ENCODE assay signal across 17 cellular contexts in the genomic region with DNA sequence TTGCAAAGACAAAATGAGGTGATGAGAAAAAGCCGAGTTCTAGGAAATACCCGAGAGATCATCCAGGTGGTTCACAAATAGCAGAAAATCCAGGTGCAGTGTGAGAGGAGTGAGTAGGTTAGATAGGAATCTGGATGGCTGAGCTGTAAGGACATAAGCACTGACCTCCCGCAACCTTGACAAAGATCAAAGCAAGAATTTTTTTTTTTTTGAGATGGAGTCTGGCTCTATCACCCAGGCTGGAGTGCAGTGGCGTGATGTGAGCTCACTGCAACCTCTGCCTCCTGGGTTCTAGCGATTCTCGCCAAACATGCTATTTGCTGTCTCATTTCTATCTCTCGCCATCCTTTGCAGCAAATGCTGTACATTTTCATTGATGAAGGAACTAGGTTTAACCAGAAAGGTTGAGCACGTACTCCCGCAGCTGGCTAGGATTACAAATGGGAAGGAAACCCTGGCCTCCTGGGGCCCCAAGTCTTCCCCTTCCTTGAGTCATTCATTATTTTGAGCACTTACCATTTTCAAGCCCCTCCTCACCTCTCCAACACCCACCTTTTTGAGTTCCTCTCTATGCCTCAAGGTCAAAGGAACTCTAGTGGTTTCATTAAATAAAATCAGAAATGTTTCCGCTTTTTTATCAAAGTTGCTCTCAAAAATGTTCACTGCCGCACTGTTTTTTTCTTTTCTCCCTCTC. TPM values are rescaled to one million over a fixed set of nuclear protein-coding genes. Genes with fewer than 3 reads are reported as not detected.
DNase-seq lines count a peak whose midpoint lies in the region; ATAC-seq and TF ChIP-seq lines count a peak whose summit lies in the region.
"Had no signal": no experiment of that assay in that cellular context is flagged by ENCODE, and none has a peak within 500 bp of the region (broad histone marks: within the 10 kb centered on the region; RNA-seq: fewer than 3 reads in every experiment).

No MANE protein-coding gene starts in this region.

- H2AFZ ChIP-seq in PC-3 (ENCODE audit: low read length): no peak overlapping the region

- H3K36me3 Mint-ChIP-seq in WTC11: peaks cover 26% of the 10 kb centered on the region

- H3K9me3 ChIP-seq in iPS-15b (ENCODE audit: control insufficient read depth, insufficient read depth, low read length) (peaks cover 5% of the 10 kb centered on the region), PC-3 (ENCODE audit: low read length) (no peaks in the 10 kb centered on the region)

- H3K4me1 ChIP-seq in iPS-15b (ENCODE audit: control insufficient read depth, insufficient read depth, low read length): peaks cover 3% of the 10 kb centered on the region
- no peaks in the 10 kb centered on the region for H3K4me1 ChIP-seq in PC-3 (ENCODE audit: insufficient read depth, low read length)

- POLR2A ChIA-PET in WTC11 (lab: Charles Lee) (interaction anchor here (0.6 to 0.7 kb wide), 2 partner anchors 113 to 161 kb away, joined by 3 to 5 read pairs; no protein-coding TSS in a partner anchor), PC-3 (lab: Charles Lee; ENCODE audit: unreplicated experiment) (no interaction called here)

- DNase-seq in NOMO-1 treated with DMSO at 0.1 percent for 48 hours (lab: John Stamatoyannopoulos, UW; ENCODE audit: unreplicated experiment) (peak; percentile 14), NOMO-1 treated with dmso at 0.1 percent for 144 hours (lab: John Stamatoyannopoulos, UW; ENCODE audit: unreplicated experiment) (no peak), WTC11 (ENCODE audit: low spot score) (no peak), PC-3 (no peak), SW 1271 (lab: John Stamatoyannopoulos, UW) (no peak)
- no peak for DNase-seq in activated CD4-positive, alpha-beta T cell treated with anti-CD3 and anti-CD28 coated beads, Interleukin-2, amount 50 U/mL, for 48 hours
- DNase-seq: DMS153, MM.1S, NCI-H1105 treated with DMSO at 0.1 percent for 48 hours, NCI-H187, NCI-H446, NCI-H748 treated with DMSO at 0.1 percent for 48 hours, SIG-M5 had no signal

- no peak for TF ChIP-seq CTCF in WTC11 (IDR thresholded peaks at IDR 0.05)
- no peak for TF ChIP-seq CTCF in PC-3 (conservative IDR thresholded peaks at IDR 0.05; ENCODE audit: low read depth, low read length)

- no peaks in the 10 kb centered on the region for H3F3A ChIP-seq in PC-3 (ENCODE audit: low read length, unreplicated experiment)

- peaks cover 57% of the 10 kb centered on the region for H3K4me1 Mint-ChIP-seq in WTC11

- H3K9me3 Mint-ChIP-seq in WTC11: peaks cover 3% of the 10 kb centered on the region; the same call in 1 of the 2 replicates

- H3K9ac ChIP-seq in iPS-15b (ENCODE audit: low read depth, low read length): no peak overlapping the region
- H3K9ac ChIP-seq in PC-3 (ENCODE audit: low read length): no peak overlapping the region
- H3K9ac ChIP-seq: KMS-11 had no signal

- H3K79me2 ChIP-seq in PC-3 (ENCODE audit: low read length): no peaks in the 10 kb centered on the region

- BruUV-seq in PC-3 (replicated peaks; lab: Mats Ljungman, UMichigan): no TSS peak

- H3K4me3 ChIP-seq in iPS-15b (ENCODE audit: low read depth, low read length) (peak overlapping the region; percentile 6), PC-3 (ENCODE audit: low read length) (no peak overlapping the region)

- H3K27me3 ChIP-seq in iPS-15b (ENCODE audit: control insufficient read depth, insufficient read depth, low read length) (no peaks in the 10 kb centered on the region), PC-3 (ENCODE audit: low read length) (peaks cover 8% of the 10 kb centered on the region; the same call in 1 of the 2 replicates)

- H3K27ac ChIP-seq in PC-3 (ENCODE audit: low read length): no peak overlapping the region
- H3K27ac ChIP-seq: 22Rv1, KMS-11 had no signal

- peak overlapping the region; percentile 91 for H3K27ac Mint-ChIP-seq in WTC11

- H3K27me3 Mint-ChIP-seq in WTC11 (ENCODE audit: low read depth): peaks cover 2% of the 10 kb centered on the region; the same call in 1 of the 2 replicates

- ATAC-seq in WTC11 (peak; percentile 16), HG03432 (IDR thresholded peaks at IDR 0.05; ENCODE audit: unreplicated experiment) (no peak), PC-3 (no peak)

- H3K36me3 ChIP-seq in iPS-15b (ENCODE audit: control insufficient read depth, insufficient read depth, low read length): peaks cover 7% of the 10 kb centered on the region
- no peaks in the 10 kb centered on the region for H3K36me3 ChIP-seq in PC-3 (ENCODE audit: low read depth, low read length)

- CTCF ChIA-PET in WTC11 (lab: Charles Lee) (interaction anchor here (0.6 to 1.4 kb wide), 7 partner anchors 8 to 245 kb away, joined by 3 to 7 read pairs (median 3); no protein-coding TSS in a partner anchor), PC-3 (lab: Charles Lee) (interaction anchor here (0.7 kb wide), 1 partner anchor 10 kb away, joined by 3 read pairs; no protein-coding TSS in a partner anchor)

- no peak overlapping the region; the same call in 1 of the 2 replicates for H3K4me3 Mint-ChIP-seq in WTC11

- no peak overlapping the region for H3K4me2 ChIP-seq in PC-3 (ENCODE audit: low read length)
- H3K4me2 ChIP-seq: KMS-11 had no signal

- no peaks in the 10 kb centered on the region for H3K9me2 ChIP-seq in PC-3 (replicated peaks; ENCODE audit: low read length)

- H4K20me1 ChIP-seq in PC-3 (ENCODE audit: low read length): no peaks in the 10 kb centered on the region

- intact Hi-C loops in PC-3 (cut with micrococcal nuclease): no loop called here

TF ChIP-seq in WTC11, 78 proteins besides CTCF, POLR2A, EP300 and RAD21 (continues in another document):
- TF ChIP-seq TEAD1 (CRISPR knock-in tag; IDR thresholded peaks at IDR 0.05) (no peak), ZNF416 (CRISPR knock-in tag; IDR thresholded peaks at IDR 0.05) (no peak), EMX1 (CRISPR knock-in tag; IDR thresholded peaks at IDR 0.05) (no peak), MYBL2 (CRISPR knock-in tag; IDR thresholded peaks at IDR 0.05) (no peak), ATF1 (CRISPR knock-in tag; IDR thresholded peaks at IDR 0.05) (no peak)
- TF ChIP-seq, protein P1, sequence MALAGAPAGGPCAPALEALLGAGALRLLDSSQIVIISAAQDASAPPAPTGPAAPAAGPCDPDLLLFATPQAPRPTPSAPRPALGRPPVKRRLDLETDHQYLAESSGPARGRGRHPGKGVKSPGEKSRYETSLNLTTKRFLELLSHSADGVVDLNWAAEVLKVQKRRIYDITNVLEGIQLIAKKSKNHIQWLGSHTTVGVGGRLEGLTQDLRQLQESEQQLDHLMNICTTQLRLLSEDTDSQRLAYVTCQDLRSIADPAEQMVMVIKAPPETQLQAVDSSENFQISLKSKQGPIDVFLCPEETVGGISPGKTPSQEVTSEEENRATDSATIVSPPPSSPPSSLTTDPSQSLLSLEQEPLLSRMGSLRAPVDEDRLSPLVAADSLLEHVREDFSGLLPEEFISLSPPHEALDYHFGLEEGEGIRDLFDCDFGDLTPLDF (CRISPR knock-in tag; IDR thresholded peaks at IDR 0.05): no peak
- TF ChIP-seq, protein P2, sequence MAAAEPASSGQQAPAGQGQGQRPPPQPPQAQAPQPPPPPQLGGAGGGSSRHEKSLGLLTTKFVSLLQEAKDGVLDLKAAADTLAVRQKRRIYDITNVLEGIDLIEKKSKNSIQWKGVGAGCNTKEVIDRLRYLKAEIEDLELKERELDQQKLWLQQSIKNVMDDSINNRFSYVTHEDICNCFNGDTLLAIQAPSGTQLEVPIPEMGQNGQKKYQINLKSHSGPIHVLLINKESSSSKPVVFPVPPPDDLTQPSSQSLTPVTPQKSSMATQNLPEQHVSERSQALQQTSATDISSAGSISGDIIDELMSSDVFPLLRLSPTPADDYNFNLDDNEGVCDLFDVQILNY (CRISPR knock-in tag; IDR thresholded peaks at IDR 0.05): no peak
- TF ChIP-seq, protein P3, sequence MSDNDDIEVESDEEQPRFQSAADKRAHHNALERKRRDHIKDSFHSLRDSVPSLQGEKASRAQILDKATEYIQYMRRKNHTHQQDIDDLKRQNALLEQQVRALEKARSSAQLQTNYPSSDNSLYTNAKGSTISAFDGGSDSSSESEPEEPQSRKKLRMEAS (CRISPR knock-in tag; IDR thresholded peaks at IDR 0.05): no peak
- TF ChIP-seq, protein P4, sequence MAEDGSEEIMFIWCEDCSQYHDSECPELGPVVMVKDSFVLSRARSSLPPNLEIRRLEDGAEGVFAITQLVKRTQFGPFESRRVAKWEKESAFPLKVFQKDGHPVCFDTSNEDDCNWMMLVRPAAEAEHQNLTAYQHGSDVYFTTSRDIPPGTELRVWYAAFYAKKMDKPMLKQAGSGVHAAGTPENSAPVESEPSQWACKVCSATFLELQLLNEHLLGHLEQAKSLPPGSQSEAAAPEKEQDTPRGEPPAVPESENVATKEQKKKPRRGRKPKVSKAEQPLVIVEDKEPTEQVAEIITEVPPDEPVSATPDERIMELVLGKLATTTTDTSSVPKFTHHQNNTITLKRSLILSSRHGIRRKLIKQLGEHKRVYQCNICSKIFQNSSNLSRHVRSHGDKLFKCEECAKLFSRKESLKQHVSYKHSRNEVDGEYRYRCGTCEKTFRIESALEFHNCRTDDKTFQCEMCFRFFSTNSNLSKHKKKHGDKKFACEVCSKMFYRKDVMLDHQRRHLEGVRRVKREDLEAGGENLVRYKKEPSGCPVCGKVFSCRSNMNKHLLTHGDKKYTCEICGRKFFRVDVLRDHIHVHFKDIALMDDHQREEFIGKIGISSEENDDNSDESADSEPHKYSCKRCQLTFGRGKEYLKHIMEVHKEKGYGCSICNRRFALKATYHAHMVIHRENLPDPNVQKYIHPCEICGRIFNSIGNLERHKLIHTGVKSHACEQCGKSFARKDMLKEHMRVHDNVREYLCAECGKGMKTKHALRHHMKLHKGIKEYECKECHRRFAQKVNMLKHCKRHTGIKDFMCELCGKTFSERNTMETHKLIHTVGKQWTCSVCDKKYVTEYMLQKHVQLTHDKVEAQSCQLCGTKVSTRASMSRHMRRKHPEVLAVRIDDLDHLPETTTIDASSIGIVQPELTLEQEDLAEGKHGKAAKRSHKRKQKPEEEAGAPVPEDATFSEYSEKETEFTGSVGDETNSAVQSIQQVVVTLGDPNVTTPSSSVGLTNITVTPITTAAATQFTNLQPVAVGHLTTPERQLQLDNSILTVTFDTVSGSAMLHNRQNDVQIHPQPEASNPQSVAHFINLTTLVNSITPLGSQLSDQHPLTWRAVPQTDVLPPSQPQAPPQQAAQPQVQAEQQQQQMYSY (CRISPR knock-in tag; IDR thresholded peaks at IDR 0.05): no peak

RNA-seq across cellular contexts. Expression of a gene that starts 38.8 kb away (rescaled TPM):
- total RNA-seq in WTC11 (2021) (4.7 to 5.6 TPM (median 4.9 TPM) in 3 replicates), PC-3 (2014; rRNA removed) (0.12 TPM in 1 of 2 replicates, not detected in the other)
